17 cellular contexts compared by ENCODE assay signal in the genomic region with DNA sequence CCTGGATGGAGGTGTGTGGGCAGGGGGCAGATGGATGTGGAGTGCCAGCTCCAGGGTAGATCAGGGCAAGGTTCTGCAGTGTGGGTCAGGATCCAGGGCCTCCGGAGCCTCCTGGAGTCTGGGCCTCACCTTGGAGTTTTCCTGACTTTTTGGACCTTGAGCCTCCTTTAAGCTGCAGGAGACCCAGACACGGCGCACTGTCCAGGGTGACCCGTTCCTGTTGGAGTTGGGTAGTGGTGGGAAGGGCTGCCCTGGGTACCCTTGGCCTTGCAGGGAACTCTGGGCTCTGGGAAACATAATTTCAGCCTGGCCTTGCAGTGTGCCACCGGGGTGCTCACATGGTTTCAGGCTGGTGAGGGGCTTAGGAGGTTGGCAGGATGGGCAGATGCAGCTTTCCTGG. TPM values are rescaled to one million over a fixed set of nuclear protein-coding genes. Genes with fewer than 3 reads are reported as not detected.
A peak's percentile ranks its signal among the peaks of the same experiment; 100 is the strongest.
DNase-seq lines count a peak whose midpoint lies in the region; ATAC-seq and TF ChIP-seq lines count a peak whose summit lies in the region.
"Had no signal": no experiment of that assay in that cellular context is flagged by ENCODE, and none has a peak within 500 bp of the region (broad histone marks: within the 10 kb centered on the region; RNA-seq: fewer than 3 reads in every experiment).

No MANE protein-coding gene starts in this region.

- no peaks in the 10 kb centered on the region for H3K9me3 ChIP-seq in MM.1S (replicated peaks; ENCODE audit: insufficient read depth, low read length)
- H3K9me3 ChIP-seq in esophagus squamous epithelium = no peaks in the 10 kb centered on the region
- no peaks in the 10 kb centered on the region for H3K9me3 ChIP-seq in sigmoid colon

- no peaks in the 10 kb centered on the region for H3K27me3 Mint-ChIP-seq in stimulated activated naive B cell treated with anti-CD40 and anti-IgM and Interleukin-4, amounts not matched to agents 10 μg/mL and 1 μg/mL and 100 μg/mL, for 72 hours
- H3K27me3 Mint-ChIP-seq: activated naive CD8-positive, alpha-beta T cell had no signal

- no peak for TF ChIP-seq EP300 in sigmoid colon (IDR thresholded peaks at IDR 0.05)

- H3K27ac ChIP-seq in MM.1S (ENCODE audit: low read length) (no peak overlapping the region), esophagus squamous epithelium (peak overlapping the region in 3 of 4 donors; percentile 28 to 68 (median 67)), sigmoid colon (peak overlapping the region in 1 of 4 donors; percentile 38)

- H3K9me3 Mint-ChIP-seq in stimulated activated naive B cell treated with anti-CD40 and anti-IgM and Interleukin-4, amounts not matched to agents 10 μg/mL and 1 μg/mL and 100 μg/mL, for 72 hours = no peaks in the 10 kb centered on the region
- H3K9me3 Mint-ChIP-seq: T-helper 2 cell treated with Interferon-gamma antibody and Interleukin-4, amounts not matched to agents 5 μg/mL and 100 μg/mL, for 36 hours had no signal

- peaks cover 86% of the 10 kb centered on the region for H3K79me2 ChIP-seq in MM.1S (ENCODE audit: low read length)

- no peaks in the 10 kb centered on the region for H3K36me3 Mint-ChIP-seq in stimulated activated naive B cell treated with anti-CD40 and anti-IgM and Interleukin-4, amounts not matched to agents 10 μg/mL and 1 μg/mL and 100 μg/mL, for 72 hours
- H3K36me3 Mint-ChIP-seq: activated naive CD8-positive, alpha-beta T cell had no signal

- H3K9ac ChIP-seq in MM.1S (ENCODE audit: low read length) = no peak overlapping the region

- TF ChIP-seq CTCF in MM.1S (IDR thresholded peaks at IDR 0.05; ENCODE audit: low read length) (no peak), esophagus squamous epithelium (IDR thresholded peaks at IDR 0.05) (no peak), sigmoid colon (IDR thresholded peaks at IDR 0.05) (no peak)

- H2AFZ ChIP-seq in MM.1S (ENCODE audit: low read length) = no peak overlapping the region

- H3K27me3 ChIP-seq in MM.1S (replicated peaks; ENCODE audit: insufficient read depth, low read length) = no peaks in the 10 kb centered on the region
- H3K27me3 ChIP-seq in esophagus squamous epithelium = peaks cover 0 to 6% (median 0%) of the 10 kb centered on the region in 4 donors
- H3K27me3 ChIP-seq in sigmoid colon = no peaks in the 10 kb centered on the region

- no peaks in the 10 kb centered on the region for H3K9me2 ChIP-seq in MM.1S (replicated peaks; ENCODE audit: insufficient read depth, low read length)

- intact Hi-C loops in esophagus squamous epithelium (cut with DNase I) = no loop called here
- intact Hi-C loops in sigmoid colon (cut with DNase I) = no loop called here
- intact Hi-C loops in head of caudate nucleus (cut with DNase I) = no loop called here

- H3K36me3 ChIP-seq in MM.1S (replicated peaks; ENCODE audit: insufficient read depth, low read length) (peaks cover 3% of the 10 kb centered on the region; the same call in 1 of the 2 replicates), esophagus squamous epithelium (no peaks in the 10 kb centered on the region), sigmoid colon (no peaks in the 10 kb centered on the region)

- H3K4me3 ChIP-seq in MM.1S (ENCODE audit: low read length) = no peak overlapping the region
- no peak overlapping the region for H3K4me3 ChIP-seq in esophagus squamous epithelium
- H3K4me3 ChIP-seq in sigmoid colon = no peak overlapping the region

- peak overlapping the region; percentile 31 for H3K27ac Mint-ChIP-seq in stimulated activated naive B cell treated with anti-CD40 and anti-IgM and Interleukin-4, amounts not matched to agents 10 μg/mL and 1 μg/mL and 100 μg/mL, for 72 hours
- H3K27ac Mint-ChIP-seq: activated naive CD8-positive, alpha-beta T cell; T-helper 2 cell treated with Interferon-gamma antibody and Interleukin-4, amounts not matched to agents 5 μg/mL and 100 μg/mL, for 36 hours had no signal

- peaks cover 38 to 50% of the 10 kb centered on the region in 2 donors for H3K4me1 Mint-ChIP-seq in stimulated activated naive B cell treated with anti-CD40 and anti-IgM and Interleukin-4, amounts not matched to agents 10 μg/mL and 1 μg/mL and 100 μg/mL, for 72 hours

- no peak overlapping the region for H3K4me3 Mint-ChIP-seq in stimulated activated naive B cell treated with anti-CD40 and anti-IgM and Interleukin-4, amounts not matched to agents 10 μg/mL and 1 μg/mL and 100 μg/mL, for 72 hours
- H3K4me3 Mint-ChIP-seq: activated naive CD8-positive, alpha-beta T cell; T-helper 2 cell treated with Interferon-gamma antibody and Interleukin-4, amounts not matched to agents 5 μg/mL and 100 μg/mL, for 36 hours had no signal

- H3F3A ChIP-seq in MM.1S (ENCODE audit: insufficient read depth, low read length) = peaks cover 27% of the 10 kb centered on the region

- peaks cover 32% of the 10 kb centered on the region for H3K4me1 ChIP-seq in MM.1S (ENCODE audit: low read length)
- peaks cover 20 to 62% (median 33%) of the 10 kb centered on the region in 3 donors for H3K4me1 ChIP-seq in esophagus squamous epithelium
- H3K4me1 ChIP-seq in sigmoid colon = no peaks in the 10 kb centered on the region

- DNase-seq in MM.1S = no peak
- DNase-seq in esophagus squamous epithelium (lab: John Stamatoyannopoulos, UW) = no peak
- no peak for DNase-seq in stimulated activated naive B cell treated with anti-CD40 and anti-IgM and Interleukin-4, amounts not matched to agents 10 μg/mL and 1 μg/mL and 100 μg/mL, for 72 hours
- no peak for DNase-seq in sigmoid colon
- no peak for DNase-seq in head of caudate nucleus
- DNase-seq in NK-92 (lab: John Stamatoyannopoulos, UW; ENCODE audit: unreplicated experiment) = no peak
- DNase-seq: activated CD4-positive, alpha-beta T cell treated with anti-CD3 and anti-CD28 coated beads for 48 hours; central memory CD4-positive, alpha-beta T cell; DMS153; GOT3; NCI-H1105 treated with DMSO at 0.1 percent for 48 hours; NCI-H2171 treated with DMSO at 0.1 percent for 48 hours; NK-92 treated with Interleukin-12 subunit alpha and Interleukin-12 subunit beta, amount 100 ng/mL, for 24 hours; SHP77 treated with DMSO at 0.1 percent for 48 hours; stimulated activated CD4-positive, alpha-beta T cell treated with anti-CD3 and anti-CD28 coated beads, Interleukin-12 subunit alpha, Interleukin-12 subunit beta, amount 100 ng/mL, for 4 hours had no signal

- no peak for ATAC-seq in stimulated activated naive B cell treated with anti-CD40 and anti-IgM and Interleukin-4, amounts not matched to agents 10 μg/mL and 1 μg/mL and 100 μg/mL, for 72 hours (replicated peaks)

- no peaks in the 10 kb centered on the region for H4K20me1 ChIP-seq in MM.1S (ENCODE audit: insufficient read depth, low read length)

- WGBS in esophagus squamous epithelium, 2 donors = 80 to 100% methylated on average over 2 to 4 of the region's 5 CpGs
- 68 to 86% methylated on average over 5 of the region's 5 CpGs for WGBS in sigmoid colon, 2 donors

- H3K4me2 ChIP-seq in MM.1S (ENCODE audit: low read depth, low read length) = peak overlapping the region; percentile 84; the same call in 1 of the 2 replicates

- no peak for TF ChIP-seq POLR2A in esophagus squamous epithelium (IDR thresholded peaks at IDR 0.05)
- no peak for TF ChIP-seq POLR2A in sigmoid colon (IDR thresholded peaks at IDR 0.05)

RNA-seq across cellular contexts. Expression of a gene that starts 17.0 kb away (rescaled TPM):
- 1 to 10 TPM in 1 of 4 donors, under 1 TPM in 3; 0.08 to 1.3 (median 0.62) TPM for total RNA-seq in esophagus squamous epithelium
- 1 to 10 TPM in 3 of 4 donors, under 1 TPM in 1; 0.99 to 1.4 (median 1.2) TPM for total RNA-seq in sigmoid colon
- polyA plus RNA-seq in sigmoid colon = 1 to 10 TPM in 1 of 3 donors, under 1 TPM in 2; 0.60 to 8.1 (median 0.92) TPM

RNA-seq across cellular contexts. Expression of a gene that starts 28.2 kb away (rescaled TPM):
- total RNA-seq in esophagus squamous epithelium (10 to 100 TPM; 21.4 to 34.2 (median 23.9) TPM), sigmoid colon (10 to 100 TPM; 11.8 to 19.7 (median 14.2) TPM)
- polyA plus RNA-seq in sigmoid colon = 10 to 100 TPM in 2 of 3 donors, 1 to 10 TPM in 1; 9.0 to 25.4 (median 11.6) TPM

RNA-seq across cellular contexts. Expression of a gene that starts 46.5 kb away (rescaled TPM):
- total RNA-seq in esophagus squamous epithelium (100 to 1,000 TPM; 170 to 288 (median 234) TPM), sigmoid colon (100 to 1,000 TPM; 483 to 651 (median 631) TPM)
- 100 to 1,000 TPM; 423 to 446 (median 444) TPM for polyA plus RNA-seq in sigmoid colon

RNA-seq across cellular contexts. Expression of a gene that starts 58.7 kb away (rescaled TPM):
- 100 to 1,000 TPM in 1 of 4 donors, 10 to 100 TPM in 3; 70.9 to 109 (median 88.1) TPM for total RNA-seq in esophagus squamous epithelium
- 100 to 1,000 TPM; 148 to 217 (median 189) TPM for total RNA-seq in sigmoid colon
- 100 to 1,000 TPM; 176 to 180 (median 180) TPM for polyA plus RNA-seq in sigmoid colon
